8 cellular contexts compared by ENCODE assay signal in the genomic region with DNA sequence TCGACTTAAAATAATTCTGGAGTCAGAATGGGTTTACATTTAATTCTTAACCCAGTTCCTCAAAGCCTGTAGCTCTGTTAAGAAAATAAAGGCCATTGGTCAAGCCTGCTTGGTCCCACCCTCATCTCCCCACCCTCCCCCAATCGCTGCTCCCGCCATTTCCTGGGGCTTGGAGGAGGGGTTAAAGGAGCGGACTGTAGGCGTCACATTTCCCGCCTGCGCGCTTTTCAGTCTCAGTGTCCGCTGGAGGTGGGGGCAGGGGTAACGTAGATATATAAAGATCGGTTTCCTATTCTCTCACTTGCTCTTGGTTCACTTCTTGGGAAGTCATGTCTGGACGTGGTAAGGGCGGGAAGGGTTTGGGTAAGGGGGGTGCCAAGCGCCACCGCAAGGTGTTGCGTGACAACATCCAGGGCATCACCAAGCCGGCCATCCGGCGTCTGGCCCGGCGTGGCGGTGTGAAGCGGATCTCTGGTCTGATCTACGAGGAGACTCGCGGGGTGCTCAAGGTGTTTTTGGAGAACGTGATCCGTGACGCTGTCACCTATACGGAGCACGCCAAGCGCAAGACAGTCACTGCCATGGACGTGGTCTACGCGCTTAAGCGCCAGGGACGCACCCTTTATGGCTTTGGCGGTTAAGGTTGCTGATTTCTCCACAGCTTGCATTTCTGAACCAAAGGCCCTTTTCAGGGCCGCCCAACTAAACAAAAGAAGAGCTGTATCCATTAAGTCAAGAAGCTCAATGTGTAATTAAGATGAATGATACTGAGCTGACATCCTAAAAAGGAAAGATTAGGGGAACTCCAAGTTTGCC. TPM values are rescaled to one million over a fixed set of nuclear protein-coding genes. Genes with fewer than 3 reads are reported as not detected.
DNase-seq lines count a peak whose midpoint lies in the region; TF ChIP-seq lines count a peak whose summit lies in the region.

No MANE protein-coding gene starts in this region.

- H3K9me3 Mint-ChIP-seq in CD4-positive, alpha-beta memory T cell: peaks cover 0 to 13% (median 0%) of the 10 kb centered on the region in 8 donors

- no peak for TF ChIP-seq CTCF in GM20000 (IDR thresholded peaks at IDR 0.05; ENCODE audit: extremely low read depth, missing control alignments)

- CTCF ChIA-PET in CD4-positive, alpha-beta memory T cell (lab: Charles Lee; ENCODE audit: partially characterized antibody): interaction anchor here (0.8 to 11.6 kb wide), 12 partner anchors 10 to 1874 kb away, joined by 3 to 144 read pairs (median 4); a partner anchor contains a TSS

- no peaks in the 10 kb centered on the region for H3K27me3 ChIP-seq in CD4-positive, alpha-beta memory T cell (ENCODE audit: insufficient read depth, low read length)

- H3K4me3 ChIP-seq in CD4-positive, alpha-beta memory T cell (ENCODE audit: low read length in 2 of 2): peak overlapping the region; percentile 82 to 87

- DNase-seq in CD4-positive, alpha-beta memory T cell: peak; percentile 89 to 95 (median 91)
- DNase-seq in GM20000 (ENCODE audit: low spot score) (peak; percentile 88), HT-29 (ENCODE audit: low spot score) (peak; percentile 97), NK-92 (lab: John Stamatoyannopoulos, UW; ENCODE audit: unreplicated experiment) (peak; percentile 51), medulla oblongata (ENCODE audit: extremely low spot score) (peak; percentile 96)
- DNase-seq in activated CD8-positive, alpha-beta memory T cell treated with anti-CD3 and anti-CD28 coated beads for 1 hour (ENCODE audit: extremely low read depth in 1 of 2, low read depth in 1 of 2): peak; percentile 74 to 75
- DNase-seq in effector CD4-positive, alpha-beta T cell: peak; percentile 76
- peak; percentile 80 for DNase-seq in stimulated activated CD8-positive, alpha-beta memory T cell treated with anti-CD3 and anti-CD28 coated beads, Interleukin-12 subunit alpha, Interleukin-12 subunit beta, amount 100 ng/mL, for 1 hour (ENCODE audit: low read depth)

- H3K36me3 Mint-ChIP-seq in CD4-positive, alpha-beta memory T cell: peaks cover 0 to 14% of the 10 kb centered on the region in 2 donors

- H3K9me3 ChIP-seq in CD4-positive, alpha-beta memory T cell (ENCODE audit: control insufficient read depth in 1 of 2, low read length in 2 of 2): no peaks in the 10 kb centered on the region

- intact Hi-C loops in CD4-positive, alpha-beta memory T cell (cut with micrococcal nuclease): loop anchor here (1.0 to 10.0 kb wide), 11 partner anchors 11 to 1871 kb away; a partner anchor contains a TSS

- POLR2A ChIA-PET in CD4-positive, alpha-beta memory T cell (lab: Charles Lee; ENCODE audit: partially characterized antibody): interaction anchor here (0.5 to 20.6 kb wide), 56 partner anchors 8 to 1871 kb away, joined by 3 to 1198 read pairs (median 11); partner anchors contain the start of genes ACOT13, HFE, HMGN4 and TDP2

- H3K27ac ChIP-seq in CD4-positive, alpha-beta memory T cell (ENCODE audit: low read depth, low read length): peak overlapping the region; percentile 96

- H3K4me1 ChIP-seq in CD4-positive, alpha-beta memory T cell (ENCODE audit: insufficient read depth, low read length): peaks cover 33% of the 10 kb centered on the region

- H3K27ac Mint-ChIP-seq in CD4-positive, alpha-beta memory T cell: peak overlapping the region; percentile 96 to 100 (median 100)

- H3K27me3 Mint-ChIP-seq in CD4-positive, alpha-beta memory T cell: peaks cover 0 to 1% of the 10 kb centered on the region in 2 donors

- no peaks in the 10 kb centered on the region for H3K36me3 ChIP-seq in CD4-positive, alpha-beta memory T cell (ENCODE audit: insufficient read depth, low read length)

- peak overlapping the region; percentile 92 to 98 (median 96) for H3K4me3 Mint-ChIP-seq in CD4-positive, alpha-beta memory T cell

- H3K4me1 Mint-ChIP-seq in CD4-positive, alpha-beta memory T cell: peaks cover 18 to 68% (median 39%) of the 10 kb centered on the region in 4 donors

RNA-seq across cellular contexts. Expression of gene TRIM38, which starts 59.0 kb away (rescaled TPM):
- 10 to 100 TPM; 37.7 TPM for total RNA-seq in CD4-positive, alpha-beta memory T cell
- 10 to 100 TPM in 1 of 2 donors, 1 to 10 TPM in 1; 4.5 to 10.0 TPM for polyA plus RNA-seq in CD4-positive, alpha-beta memory T cell
- total RNA-seq in HT-29 (2014; rRNA removed; shearing (Covaris generic)): 2.5 and 4.0 TPM in 2 replicates

Comparison
In these comparisons a context has a peak if more than half of its experiments do, and no peak if none do; other contexts are left out.
1. Peak in every context shown above with its lines: DNase-seq, H3K4me3 ChIP-seq and H3K27ac ChIP-seq.